1 cellular context compared by ENCODE assay signal in genomic region chr1:77888429-77889239, GRCh38.
A peak's percentile ranks its signal among the peaks of the same experiment; 100 is the strongest.
TF ChIP-seq lines count a peak whose summit lies in the region.

Gene NEXN, plus strand, starts transcription at chr1:77888624. Its CDS starts 27,483 bp downstream, at chr1:77916107.

TF ChIP-seq in HepG2, 621 proteins besides CTCF, POLR2A, EP300 and RAD21 (continued from another document and continues in another):
- TF ChIP-seq, protein P1, sequence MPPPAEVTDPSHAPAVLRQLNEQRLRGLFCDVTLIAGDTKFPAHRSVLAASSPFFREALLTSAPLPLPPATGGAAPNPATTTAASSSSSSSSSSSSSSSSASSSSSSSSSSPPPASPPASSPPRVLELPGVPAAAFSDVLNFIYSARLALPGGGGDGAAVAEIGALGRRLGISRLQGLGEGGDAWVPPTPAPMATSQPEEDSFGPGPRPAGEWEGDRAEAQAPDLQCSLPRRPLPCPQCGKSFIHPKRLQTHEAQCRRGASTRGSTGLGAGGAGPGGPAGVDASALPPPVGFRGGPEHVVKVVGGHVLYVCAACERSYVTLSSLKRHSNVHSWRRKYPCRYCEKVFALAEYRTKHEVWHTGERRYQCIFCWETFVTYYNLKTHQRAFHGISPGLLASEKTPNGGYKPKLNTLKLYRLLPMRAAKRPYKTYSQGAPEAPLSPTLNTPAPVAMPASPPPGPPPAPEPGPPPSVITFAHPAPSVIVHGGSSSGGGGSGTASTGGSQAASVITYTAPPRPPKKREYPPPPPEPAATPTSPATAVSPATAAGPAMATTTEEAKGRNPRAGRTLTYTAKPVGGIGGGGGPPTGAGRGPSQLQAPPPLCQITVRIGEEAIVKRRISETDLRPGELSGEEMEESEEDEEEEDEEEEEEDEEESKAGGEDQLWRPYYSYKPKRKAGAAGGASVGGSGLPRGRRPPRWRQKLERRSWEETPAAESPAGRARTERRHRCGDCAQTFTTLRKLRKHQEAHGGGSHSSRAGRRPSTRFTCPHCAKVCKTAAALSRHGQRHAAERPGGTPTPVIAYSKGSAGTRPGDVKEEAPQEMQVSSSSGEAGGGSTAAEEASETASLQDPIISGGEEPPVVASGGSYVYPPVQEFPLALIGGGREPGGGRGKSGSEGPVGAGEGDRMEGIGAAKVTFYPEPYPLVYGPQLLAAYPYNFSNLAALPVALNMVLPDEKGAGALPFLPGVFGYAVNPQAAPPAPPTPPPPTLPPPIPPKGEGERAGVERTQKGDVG (CRISPR knock-in tag; IDR thresholded peaks at IDR 0.05; ENCODE audit: borderline replicate concordance) = no peak
- no peak for TF ChIP-seq ZNF484 (CRISPR knock-in tag; IDR thresholded peaks at IDR 0.05; ENCODE audit: borderline replicate concordance, low read depth)
- TF ChIP-seq TGIF2 (CRISPR knock-in tag; IDR thresholded peaks at IDR 0.05) = no peak
- TF ChIP-seq ZBTB7B (CRISPR knock-in tag; IDR thresholded peaks at IDR 0.05) = 0 out of 2 replicates have a peak, but pooled peaks have one; percentile 13
- 0 out of 2 replicates have a peak, but pooled peaks have one; percentile 36 for TF ChIP-seq ZNF441 (CRISPR knock-in tag; IDR thresholded peaks at IDR 0.05; ENCODE audit: borderline replicate concordance)
- TF ChIP-seq ZNF274 (CRISPR knock-in tag; IDR thresholded peaks at IDR 0.05) = peak; percentile 74; the same call in 1 of the 2 replicates
- TF ChIP-seq, protein P2, sequence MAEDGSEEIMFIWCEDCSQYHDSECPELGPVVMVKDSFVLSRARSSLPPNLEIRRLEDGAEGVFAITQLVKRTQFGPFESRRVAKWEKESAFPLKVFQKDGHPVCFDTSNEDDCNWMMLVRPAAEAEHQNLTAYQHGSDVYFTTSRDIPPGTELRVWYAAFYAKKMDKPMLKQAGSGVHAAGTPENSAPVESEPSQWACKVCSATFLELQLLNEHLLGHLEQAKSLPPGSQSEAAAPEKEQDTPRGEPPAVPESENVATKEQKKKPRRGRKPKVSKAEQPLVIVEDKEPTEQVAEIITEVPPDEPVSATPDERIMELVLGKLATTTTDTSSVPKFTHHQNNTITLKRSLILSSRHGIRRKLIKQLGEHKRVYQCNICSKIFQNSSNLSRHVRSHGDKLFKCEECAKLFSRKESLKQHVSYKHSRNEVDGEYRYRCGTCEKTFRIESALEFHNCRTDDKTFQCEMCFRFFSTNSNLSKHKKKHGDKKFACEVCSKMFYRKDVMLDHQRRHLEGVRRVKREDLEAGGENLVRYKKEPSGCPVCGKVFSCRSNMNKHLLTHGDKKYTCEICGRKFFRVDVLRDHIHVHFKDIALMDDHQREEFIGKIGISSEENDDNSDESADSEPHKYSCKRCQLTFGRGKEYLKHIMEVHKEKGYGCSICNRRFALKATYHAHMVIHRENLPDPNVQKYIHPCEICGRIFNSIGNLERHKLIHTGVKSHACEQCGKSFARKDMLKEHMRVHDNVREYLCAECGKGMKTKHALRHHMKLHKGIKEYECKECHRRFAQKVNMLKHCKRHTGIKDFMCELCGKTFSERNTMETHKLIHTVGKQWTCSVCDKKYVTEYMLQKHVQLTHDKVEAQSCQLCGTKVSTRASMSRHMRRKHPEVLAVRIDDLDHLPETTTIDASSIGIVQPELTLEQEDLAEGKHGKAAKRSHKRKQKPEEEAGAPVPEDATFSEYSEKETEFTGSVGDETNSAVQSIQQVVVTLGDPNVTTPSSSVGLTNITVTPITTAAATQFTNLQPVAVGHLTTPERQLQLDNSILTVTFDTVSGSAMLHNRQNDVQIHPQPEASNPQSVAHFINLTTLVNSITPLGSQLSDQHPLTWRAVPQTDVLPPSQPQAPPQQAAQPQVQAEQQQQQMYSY (CRISPR knock-in tag; IDR thresholded peaks at IDR 0.05) = no peak
- TF ChIP-seq EZH2 (conservative IDR thresholded peaks at IDR 0.05; ENCODE audit: low read depth, low read length) = no peak
- TF ChIP-seq DNMT3B (CRISPR knock-in tag; conservative IDR thresholded peaks at IDR 0.05) = no peak
- no peak for TF ChIP-seq ATF3 (CRISPR knock-in tag; IDR thresholded peaks at IDR 0.05)
- TF ChIP-seq RBFOX2 (IDR thresholded peaks at IDR 0.05; ENCODE audit: low read depth, low read length) = 0 out of 2 replicates have a peak, but pooled peaks have one; percentile 26
- TF ChIP-seq XRCC5 (optimal IDR thresholded peaks at IDR 0.05; ENCODE audit: low read length) = peak; percentile 5
- 0 out of 2 replicates have a peak, but pooled peaks have one; percentile 13 for TF ChIP-seq ZNF331 (CRISPR knock-in tag; IDR thresholded peaks at IDR 0.05)
- TF ChIP-seq ATF1 (CRISPR knock-in tag; IDR thresholded peaks at IDR 0.05) = no peak
- TF ChIP-seq KLF9 (CRISPR knock-in tag; IDR thresholded peaks at IDR 0.05; ENCODE audit: low read depth) = no peak
- TF ChIP-seq ZBTB10 (CRISPR knock-in tag; IDR thresholded peaks at IDR 0.05; ENCODE audit: borderline replicate concordance) = no peak
- TF ChIP-seq SRSF4 (IDR thresholded peaks at IDR 0.05; ENCODE audit: low read depth, low read length, poor library complexity, severe bottlenecking) = no peak
- TF ChIP-seq IRX3 (CRISPR knock-in tag; IDR thresholded peaks at IDR 0.05; ENCODE audit: borderline replicate concordance, low read depth) = no peak
- TF ChIP-seq, protein P3, sequence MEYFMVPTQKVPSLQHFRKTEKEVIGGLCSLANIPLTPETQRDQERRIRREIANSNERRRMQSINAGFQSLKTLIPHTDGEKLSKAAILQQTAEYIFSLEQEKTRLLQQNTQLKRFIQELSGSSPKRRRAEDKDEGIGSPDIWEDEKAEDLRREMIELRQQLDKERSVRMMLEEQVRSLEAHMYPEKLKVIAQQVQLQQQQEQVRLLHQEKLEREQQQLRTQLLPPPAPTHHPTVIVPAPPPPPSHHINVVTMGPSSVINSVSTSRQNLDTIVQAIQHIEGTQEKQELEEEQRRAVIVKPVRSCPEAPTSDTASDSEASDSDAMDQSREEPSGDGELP (IDR thresholded peaks at IDR 0.05; ENCODE audit: borderline replicate concordance, low read depth) = peak; percentile 66; the same call in 1 of the 2 replicates
- no peak for TF ChIP-seq HNF1A (IDR thresholded peaks at IDR 0.05; ENCODE audit: low read depth)
- TF ChIP-seq HNF1A (CRISPR knock-in tag; IDR thresholded peaks at IDR 0.05; ENCODE audit: borderline replicate concordance) = no peak
- TF ChIP-seq, protein P4, sequence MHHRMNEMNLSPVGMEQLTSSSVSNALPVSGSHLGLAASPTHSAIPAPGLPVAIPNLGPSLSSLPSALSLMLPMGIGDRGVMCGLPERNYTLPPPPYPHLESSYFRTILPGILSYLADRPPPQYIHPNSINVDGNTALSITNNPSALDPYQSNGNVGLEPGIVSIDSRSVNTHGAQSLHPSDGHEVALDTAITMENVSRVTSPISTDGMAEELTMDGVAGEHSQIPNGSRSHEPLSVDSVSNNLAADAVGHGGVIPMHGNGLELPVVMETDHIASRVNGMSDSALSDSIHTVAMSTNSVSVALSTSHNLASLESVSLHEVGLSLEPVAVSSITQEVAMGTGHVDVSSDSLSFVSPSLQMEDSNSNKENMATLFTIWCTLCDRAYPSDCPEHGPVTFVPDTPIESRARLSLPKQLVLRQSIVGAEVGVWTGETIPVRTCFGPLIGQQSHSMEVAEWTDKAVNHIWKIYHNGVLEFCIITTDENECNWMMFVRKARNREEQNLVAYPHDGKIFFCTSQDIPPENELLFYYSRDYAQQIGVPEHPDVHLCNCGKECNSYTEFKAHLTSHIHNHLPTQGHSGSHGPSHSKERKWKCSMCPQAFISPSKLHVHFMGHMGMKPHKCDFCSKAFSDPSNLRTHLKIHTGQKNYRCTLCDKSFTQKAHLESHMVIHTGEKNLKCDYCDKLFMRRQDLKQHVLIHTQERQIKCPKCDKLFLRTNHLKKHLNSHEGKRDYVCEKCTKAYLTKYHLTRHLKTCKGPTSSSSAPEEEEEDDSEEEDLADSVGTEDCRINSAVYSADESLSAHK (CRISPR knock-in tag; IDR thresholded peaks at IDR 0.05; ENCODE audit: borderline replicate concordance) = no peak
- TF ChIP-seq EEA1 (CRISPR knock-in tag; IDR thresholded peaks at IDR 0.05; ENCODE audit: borderline replicate concordance) = no peak
- no peak for TF ChIP-seq ZNF850 (CRISPR knock-in tag; conservative IDR thresholded peaks at IDR 0.05)
- TF ChIP-seq, protein P5, sequence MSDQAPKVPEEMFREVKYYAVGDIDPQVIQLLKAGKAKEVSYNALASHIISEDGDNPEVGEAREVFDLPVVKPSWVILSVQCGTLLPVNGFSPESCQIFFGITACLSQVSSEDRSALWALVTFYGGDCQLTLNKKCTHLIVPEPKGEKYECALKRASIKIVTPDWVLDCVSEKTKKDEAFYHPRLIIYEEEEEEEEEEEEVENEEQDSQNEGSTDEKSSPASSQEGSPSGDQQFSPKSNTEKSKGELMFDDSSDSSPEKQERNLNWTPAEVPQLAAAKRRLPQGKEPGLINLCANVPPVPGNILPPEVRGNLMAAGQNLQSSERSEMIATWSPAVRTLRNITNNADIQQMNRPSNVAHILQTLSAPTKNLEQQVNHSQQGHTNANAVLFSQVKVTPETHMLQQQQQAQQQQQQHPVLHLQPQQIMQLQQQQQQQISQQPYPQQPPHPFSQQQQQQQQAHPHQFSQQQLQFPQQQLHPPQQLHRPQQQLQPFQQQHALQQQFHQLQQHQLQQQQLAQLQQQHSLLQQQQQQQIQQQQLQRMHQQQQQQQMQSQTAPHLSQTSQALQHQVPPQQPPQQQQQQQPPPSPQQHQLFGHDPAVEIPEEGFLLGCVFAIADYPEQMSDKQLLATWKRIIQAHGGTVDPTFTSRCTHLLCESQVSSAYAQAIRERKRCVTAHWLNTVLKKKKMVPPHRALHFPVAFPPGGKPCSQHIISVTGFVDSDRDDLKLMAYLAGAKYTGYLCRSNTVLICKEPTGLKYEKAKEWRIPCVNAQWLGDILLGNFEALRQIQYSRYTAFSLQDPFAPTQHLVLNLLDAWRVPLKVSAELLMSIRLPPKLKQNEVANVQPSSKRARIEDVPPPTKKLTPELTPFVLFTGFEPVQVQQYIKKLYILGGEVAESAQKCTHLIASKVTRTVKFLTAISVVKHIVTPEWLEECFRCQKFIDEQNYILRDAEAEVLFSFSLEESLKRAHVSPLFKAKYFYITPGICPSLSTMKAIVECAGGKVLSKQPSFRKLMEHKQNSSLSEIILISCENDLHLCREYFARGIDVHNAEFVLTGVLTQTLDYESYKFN (CRISPR knock-in tag; conservative IDR thresholded peaks at IDR 0.05) = no peak
- no peak for TF ChIP-seq ZKSCAN1 (IDR thresholded peaks at IDR 0.05; ENCODE audit: low read length)
- no peak for TF ChIP-seq ZNF24 (IDR thresholded peaks at IDR 0.05)
- TF ChIP-seq ZNF766 (CRISPR knock-in tag; IDR thresholded peaks at IDR 0.05; ENCODE audit: borderline replicate concordance) = no peak
- no peak for TF ChIP-seq ZC3H13 (CRISPR knock-in tag; IDR thresholded peaks at IDR 0.05)
- peak; percentile 52; the same call in 1 of the 2 replicates for TF ChIP-seq GZF1 (CRISPR knock-in tag; IDR thresholded peaks at IDR 0.05)
- TF ChIP-seq NFATC3 (CRISPR knock-in tag; IDR thresholded peaks at IDR 0.05) = no peak
- no peak for TF ChIP-seq TAF15 (IDR thresholded peaks at IDR 0.05; ENCODE audit: low read depth, low read length, poor library complexity, severe bottlenecking)
- TF ChIP-seq CSRNP1 (CRISPR knock-in tag; IDR thresholded peaks at IDR 0.05) = peak; percentile 24; the same call in 1 of the 2 replicates
